1 cellular context compared by ENCODE assay signal in genomic region chr6:24330137-24330732, GRCh38.
TF ChIP-seq lines count a peak whose summit lies in the region.

No MANE protein-coding gene starts in this region.

TF ChIP-seq in HepG2, 621 proteins besides CTCF, POLR2A, EP300 and RAD21 (continued from another document and continues in another):
- no peak for TF ChIP-seq THAP8 (CRISPR knock-in tag; IDR thresholded peaks at IDR 0.05; ENCODE audit: borderline replicate concordance)
- TF ChIP-seq, protein P1, sequence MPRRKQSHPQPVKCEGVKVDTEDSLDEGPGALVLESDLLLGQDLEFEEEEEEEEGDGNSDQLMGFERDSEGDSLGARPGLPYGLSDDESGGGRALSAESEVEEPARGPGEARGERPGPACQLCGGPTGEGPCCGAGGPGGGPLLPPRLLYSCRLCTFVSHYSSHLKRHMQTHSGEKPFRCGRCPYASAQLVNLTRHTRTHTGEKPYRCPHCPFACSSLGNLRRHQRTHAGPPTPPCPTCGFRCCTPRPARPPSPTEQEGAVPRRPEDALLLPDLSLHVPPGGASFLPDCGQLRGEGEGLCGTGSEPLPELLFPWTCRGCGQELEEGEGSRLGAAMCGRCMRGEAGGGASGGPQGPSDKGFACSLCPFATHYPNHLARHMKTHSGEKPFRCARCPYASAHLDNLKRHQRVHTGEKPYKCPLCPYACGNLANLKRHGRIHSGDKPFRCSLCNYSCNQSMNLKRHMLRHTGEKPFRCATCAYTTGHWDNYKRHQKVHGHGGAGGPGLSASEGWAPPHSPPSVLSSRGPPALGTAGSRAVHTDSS (CRISPR knock-in tag; conservative IDR thresholded peaks at IDR 0.05), result no peak
- no peak for TF ChIP-seq ZNF850 (CRISPR knock-in tag; conservative IDR thresholded peaks at IDR 0.05)
- no peak for TF ChIP-seq ATAD3A (CRISPR knock-in tag; IDR thresholded peaks at IDR 0.05)
- TF ChIP-seq ZFP36L2 (CRISPR knock-in tag; IDR thresholded peaks at IDR 0.05), result no peak
- TF ChIP-seq TERF1 (CRISPR knock-in tag; IDR thresholded peaks at IDR 0.05), result no peak
- peak; percentile 77; the same call in 1 of the 2 replicates for TF ChIP-seq ARNTL (CRISPR knock-in tag; IDR thresholded peaks at IDR 0.05)
- TF ChIP-seq ZNF232 (CRISPR knock-in tag; IDR thresholded peaks at IDR 0.05; ENCODE audit: borderline replicate concordance), result peak; percentile 59; the same call in 1 of the 2 replicates
- TF ChIP-seq FOXM1 (CRISPR knock-in tag; IDR thresholded peaks at IDR 0.05), result no peak
- TF ChIP-seq ZMYM2 (CRISPR knock-in tag; IDR thresholded peaks at IDR 0.05), result 0 out of 2 replicates have a peak, but pooled peaks have one; percentile 49
- peak; percentile 92 for TF ChIP-seq RBAK (CRISPR knock-in tag; IDR thresholded peaks at IDR 0.05)
- TF ChIP-seq ZBTB42 (CRISPR knock-in tag; IDR thresholded peaks at IDR 0.05), result no peak
- no peak for TF ChIP-seq ZNF709 (CRISPR knock-in tag; IDR thresholded peaks at IDR 0.05)
- no peak for TF ChIP-seq HES4 (CRISPR knock-in tag; IDR thresholded peaks at IDR 0.05; ENCODE audit: borderline replicate concordance)
- TF ChIP-seq, protein P2, sequence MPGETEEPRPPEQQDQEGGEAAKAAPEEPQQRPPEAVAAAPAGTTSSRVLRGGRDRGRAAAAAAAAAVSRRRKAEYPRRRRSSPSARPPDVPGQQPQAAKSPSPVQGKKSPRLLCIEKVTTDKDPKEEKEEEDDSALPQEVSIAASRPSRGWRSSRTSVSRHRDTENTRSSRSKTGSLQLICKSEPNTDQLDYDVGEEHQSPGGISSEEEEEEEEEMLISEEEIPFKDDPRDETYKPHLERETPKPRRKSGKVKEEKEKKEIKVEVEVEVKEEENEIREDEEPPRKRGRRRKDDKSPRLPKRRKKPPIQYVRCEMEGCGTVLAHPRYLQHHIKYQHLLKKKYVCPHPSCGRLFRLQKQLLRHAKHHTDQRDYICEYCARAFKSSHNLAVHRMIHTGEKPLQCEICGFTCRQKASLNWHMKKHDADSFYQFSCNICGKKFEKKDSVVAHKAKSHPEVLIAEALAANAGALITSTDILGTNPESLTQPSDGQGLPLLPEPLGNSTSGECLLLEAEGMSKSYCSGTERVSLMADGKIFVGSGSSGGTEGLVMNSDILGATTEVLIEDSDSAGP (CRISPR knock-in tag; IDR thresholded peaks at IDR 0.05; ENCODE audit: borderline replicate concordance), result no peak
- peak; percentile 85 for TF ChIP-seq GATAD2A (CRISPR knock-in tag; IDR thresholded peaks at IDR 0.05)
- no peak for TF ChIP-seq ZNF572 (CRISPR knock-in tag; IDR thresholded peaks at IDR 0.05)
- TF ChIP-seq ZNF225 (CRISPR knock-in tag; IDR thresholded peaks at IDR 0.05), result no peak
- no peak for TF ChIP-seq POLR2AphosphoS5 (IDR thresholded peaks at IDR 0.05; ENCODE audit: low read depth, low read length)
- peak; percentile 94 for TF ChIP-seq TCF7L2 (IDR thresholded peaks at IDR 0.05; ENCODE audit: low read depth, low read length)
- TF ChIP-seq ZNF788 (CRISPR knock-in tag; IDR thresholded peaks at IDR 0.05; ENCODE audit: borderline replicate concordance), result no peak
- no peak for TF ChIP-seq MLLT10 (CRISPR knock-in tag; IDR thresholded peaks at IDR 0.05)
- TF ChIP-seq ZNF207 (IDR thresholded peaks at IDR 0.05; ENCODE audit: borderline replicate concordance), result no peak
- 0 out of 2 replicates have a peak, but pooled peaks have one; percentile 77 for TF ChIP-seq SP140L (CRISPR knock-in tag; IDR thresholded peaks at IDR 0.05; ENCODE audit: borderline replicate concordance)
- TF ChIP-seq, protein P3, sequence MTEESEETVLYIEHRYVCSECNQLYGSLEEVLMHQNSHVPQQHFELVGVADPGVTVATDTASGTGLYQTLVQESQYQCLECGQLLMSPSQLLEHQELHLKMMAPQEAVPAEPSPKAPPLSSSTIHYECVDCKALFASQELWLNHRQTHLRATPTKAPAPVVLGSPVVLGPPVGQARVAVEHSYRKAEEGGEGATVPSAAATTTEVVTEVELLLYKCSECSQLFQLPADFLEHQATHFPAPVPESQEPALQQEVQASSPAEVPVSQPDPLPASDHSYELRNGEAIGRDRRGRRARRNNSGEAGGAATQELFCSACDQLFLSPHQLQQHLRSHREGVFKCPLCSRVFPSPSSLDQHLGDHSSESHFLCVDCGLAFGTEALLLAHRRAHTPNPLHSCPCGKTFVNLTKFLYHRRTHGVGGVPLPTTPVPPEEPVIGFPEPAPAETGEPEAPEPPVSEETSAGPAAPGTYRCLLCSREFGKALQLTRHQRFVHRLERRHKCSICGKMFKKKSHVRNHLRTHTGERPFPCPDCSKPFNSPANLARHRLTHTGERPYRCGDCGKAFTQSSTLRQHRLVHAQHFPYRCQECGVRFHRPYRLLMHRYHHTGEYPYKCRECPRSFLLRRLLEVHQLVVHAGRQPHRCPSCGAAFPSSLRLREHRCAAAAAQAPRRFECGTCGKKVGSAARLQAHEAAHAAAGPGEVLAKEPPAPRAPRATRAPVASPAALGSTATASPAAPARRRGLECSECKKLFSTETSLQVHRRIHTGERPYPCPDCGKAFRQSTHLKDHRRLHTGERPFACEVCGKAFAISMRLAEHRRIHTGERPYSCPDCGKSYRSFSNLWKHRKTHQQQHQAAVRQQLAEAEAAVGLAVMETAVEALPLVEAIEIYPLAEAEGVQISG (CRISPR knock-in tag; IDR thresholded peaks at IDR 0.05), result no peak
- TF ChIP-seq PHB2 (IDR thresholded peaks at IDR 0.05; ENCODE audit: partially characterized antibody), result no peak
- 0 out of 2 replicates have a peak, but pooled peaks have one; percentile 62 for TF ChIP-seq PRDM4 (CRISPR knock-in tag; IDR thresholded peaks at IDR 0.05; ENCODE audit: borderline replicate concordance)
- peak; percentile 64 for TF ChIP-seq DMAP1 (CRISPR knock-in tag; IDR thresholded peaks at IDR 0.05)
- TF ChIP-seq LCORL (IDR thresholded peaks at IDR 0.05), result peak; percentile 86; the same call in 1 of the 2 replicates
- peak; percentile 74 for TF ChIP-seq LCORL (CRISPR knock-in tag; IDR thresholded peaks at IDR 0.05)
- TF ChIP-seq, protein P4, sequence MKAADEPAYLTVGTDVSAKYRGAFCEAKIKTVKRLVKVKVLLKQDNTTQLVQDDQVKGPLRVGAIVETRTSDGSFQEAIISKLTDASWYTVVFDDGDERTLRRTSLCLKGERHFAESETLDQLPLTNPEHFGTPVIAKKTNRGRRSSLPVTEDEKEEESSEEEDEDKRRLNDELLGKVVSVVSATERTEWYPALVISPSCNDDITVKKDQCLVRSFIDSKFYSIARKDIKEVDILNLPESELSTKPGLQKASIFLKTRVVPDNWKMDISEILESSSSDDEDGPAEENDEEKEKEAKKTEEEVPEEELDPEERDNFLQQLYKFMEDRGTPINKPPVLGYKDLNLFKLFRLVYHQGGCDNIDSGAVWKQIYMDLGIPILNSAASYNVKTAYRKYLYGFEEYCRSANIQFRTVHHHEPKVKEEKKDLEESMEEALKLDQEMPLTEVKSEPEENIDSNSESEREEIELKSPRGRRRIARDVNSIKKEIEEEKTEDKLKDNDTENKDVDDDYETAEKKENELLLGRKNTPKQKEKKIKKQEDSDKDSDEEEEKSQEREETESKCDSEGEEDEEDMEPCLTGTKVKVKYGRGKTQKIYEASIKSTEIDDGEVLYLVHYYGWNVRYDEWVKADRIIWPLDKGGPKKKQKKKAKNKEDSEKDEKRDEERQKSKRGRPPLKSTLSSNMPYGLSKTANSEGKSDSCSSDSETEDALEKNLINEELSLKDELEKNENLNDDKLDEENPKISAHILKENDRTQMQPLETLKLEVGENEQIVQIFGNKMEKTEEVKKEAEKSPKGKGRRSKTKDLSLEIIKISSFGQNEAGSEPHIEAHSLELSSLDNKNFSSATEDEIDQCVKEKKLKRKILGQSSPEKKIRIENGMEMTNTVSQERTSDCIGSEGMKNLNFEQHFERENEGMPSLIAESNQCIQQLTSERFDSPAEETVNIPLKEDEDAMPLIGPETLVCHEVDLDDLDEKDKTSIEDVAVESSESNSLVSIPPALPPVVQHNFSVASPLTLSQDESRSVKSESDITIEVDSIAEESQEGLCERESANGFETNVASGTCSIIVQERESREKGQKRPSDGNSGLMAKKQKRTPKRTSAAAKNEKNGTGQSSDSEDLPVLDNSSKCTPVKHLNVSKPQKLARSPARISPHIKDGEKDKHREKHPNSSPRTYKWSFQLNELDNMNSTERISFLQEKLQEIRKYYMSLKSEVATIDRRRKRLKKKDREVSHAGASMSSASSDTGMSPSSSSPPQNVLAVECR (CRISPR knock-in tag; IDR thresholded peaks at IDR 0.05; ENCODE audit: borderline replicate concordance), result peak; percentile 58; the same call in 1 of the 2 replicates
- TF ChIP-seq ZNF256 (CRISPR knock-in tag; conservative IDR thresholded peaks at IDR 0.05), result no peak
- TF ChIP-seq MLXIP (CRISPR knock-in tag; IDR thresholded peaks at IDR 0.05; ENCODE audit: borderline replicate concordance), result no peak; the same call in 1 of the 2 replicates
- 0 out of 2 replicates have a peak, but pooled peaks have one; percentile 48 for TF ChIP-seq NCOA5 (CRISPR knock-in tag; IDR thresholded peaks at IDR 0.05)
- TF ChIP-seq CEBPB (IDR thresholded peaks at IDR 0.05; ENCODE audit: borderline replicate concordance, low read depth, low read length), result no peak
- peak; percentile 95 for TF ChIP-seq MED1 (CRISPR knock-in tag; IDR thresholded peaks at IDR 0.05)
- no peak for TF ChIP-seq ARNT2 (CRISPR knock-in tag; IDR thresholded peaks at IDR 0.05; ENCODE audit: low read depth)
- no peak for TF ChIP-seq ZFP36 (IDR thresholded peaks at IDR 0.05; ENCODE audit: borderline replicate concordance, low read depth, low read length, partially characterized antibody)
- peak; percentile 94 for TF ChIP-seq ZBTB7B (CRISPR knock-in tag; IDR thresholded peaks at IDR 0.05)
- no peak for TF ChIP-seq ZNF234 (CRISPR knock-in tag; conservative IDR thresholded peaks at IDR 0.05)
- TF ChIP-seq ZBTB1 (CRISPR knock-in tag; IDR thresholded peaks at IDR 0.05; ENCODE audit: borderline replicate concordance), result no peak
- TF ChIP-seq ZFP82 (CRISPR knock-in tag; IDR thresholded peaks at IDR 0.05; ENCODE audit: borderline replicate concordance), result no peak
- no peak for TF ChIP-seq CENPX (CRISPR knock-in tag; IDR thresholded peaks at IDR 0.05)
- TF ChIP-seq ZNF83 (CRISPR knock-in tag; IDR thresholded peaks at IDR 0.05; ENCODE audit: borderline replicate concordance), result no peak
